8 cellular contexts compared by ENCODE assay signal in genomic region chr4:98659741-98660507, GRCh38. TPM values are rescaled to one million over a fixed set of nuclear protein-coding genes. Genes with fewer than 3 reads are reported as not detected.
DNase-seq lines count a peak whose midpoint lies in the region; ATAC-seq and TF ChIP-seq lines count a peak whose summit lies in the region.

No MANE protein-coding gene starts in this region.

- H3K4me3 Mint-ChIP-seq in CD8-positive, alpha-beta T cell: peak overlapping the region; percentile 79
- peak overlapping the region; percentile 69 to 99 (median 78) for H3K4me3 Mint-ChIP-seq in naive thymus-derived CD4-positive, alpha-beta T cell

- no peaks in the 10 kb centered on the region for H3K9me3 Mint-ChIP-seq in CD8-positive, alpha-beta T cell
- peaks cover 0 to under 1% (median 0%) of the 10 kb centered on the region in 11 donors for H3K9me3 Mint-ChIP-seq in naive thymus-derived CD4-positive, alpha-beta T cell

- peaks cover 83% of the 10 kb centered on the region for H3K4me1 Mint-ChIP-seq in CD8-positive, alpha-beta T cell (ENCODE audit: low read depth)
- peaks cover 58 to 90% (median 85%) of the 10 kb centered on the region in 7 donors for H3K4me1 Mint-ChIP-seq in naive thymus-derived CD4-positive, alpha-beta T cell

- DNase-seq in CD8-positive, alpha-beta T cell: no peak
- DNase-seq in LHCN-M2 (ENCODE audit: low read depth): peak; percentile 45
- peak; percentile 65 for DNase-seq in dermis blood vessel endothelial cell
- DNase-seq in naive thymus-derived CD4-positive, alpha-beta T cell: no peak
- no peak for DNase-seq in NCI-H510A (lab: John Stamatoyannopoulos, UW)
- no peak for DNase-seq in mesenteric fat pad (ENCODE audit: low spot score)
- DNase-seq in DMS79 (lab: John Stamatoyannopoulos, UW): no peak

- H3K27me3 Mint-ChIP-seq in CD8-positive, alpha-beta T cell (ENCODE audit: low read depth): no peaks in the 10 kb centered on the region
- no peaks in the 10 kb centered on the region for H3K27me3 Mint-ChIP-seq in naive thymus-derived CD4-positive, alpha-beta T cell

- intact Hi-C loops in CD8-positive, alpha-beta T cell (cut with DNase I, micrococcal nuclease): loop anchor here (2.0 to 10.0 kb wide), 11 partner anchors 13 to 902 kb away; partner anchors contain the start of genes ADH5 (in 2 of the 2), METAP1 (in 2 of the 2), RAP1GDS1 (in 2 of the 2) and STPG2 (in 2 of the 2)
- intact Hi-C loops in naive thymus-derived CD4-positive, alpha-beta T cell (cut with micrococcal nuclease): loop anchor here (2.0 to 10.0 kb wide), 9 partner anchors 17 to 1155 kb away; partner anchors contain the start of genes DAPP1 (in 1 of the 2) and TRMT10A (in 1 of the 2)

- no peaks in the 10 kb centered on the region for H3K27me3 ChIP-seq in CD8-positive, alpha-beta T cell (ENCODE audit: insufficient read depth, low read length)
- H3K27me3 ChIP-seq in naive thymus-derived CD4-positive, alpha-beta T cell (ENCODE audit: control insufficient read depth in 2 of 2, insufficient read depth in 2 of 2, low read length in 2 of 2): no peaks in the 10 kb centered on the region

- no peak for ATAC-seq in CD8-positive, alpha-beta T cell
- no peak for ATAC-seq in naive thymus-derived CD4-positive, alpha-beta T cell
- no peak for ATAC-seq in HG02610 (IDR thresholded peaks at IDR 0.05; ENCODE audit: unreplicated experiment)

- CTCF ChIA-PET in CD8-positive, alpha-beta T cell (lab: Charles Lee): no interaction called here
- CTCF ChIA-PET in naive thymus-derived CD4-positive, alpha-beta T cell (lab: Charles Lee): interaction anchor here (0.6 kb wide), 1 partner anchor 13 kb away, joined by 4 read pairs; no protein-coding TSS in a partner anchor

- H3K4me1 ChIP-seq in CD8-positive, alpha-beta T cell (ENCODE audit: insufficient read depth, low read length): peaks cover 70% of the 10 kb centered on the region
- H3K4me1 ChIP-seq in naive thymus-derived CD4-positive, alpha-beta T cell (ENCODE audit: control insufficient read depth in 2 of 2, insufficient read depth in 2 of 2, low read length in 2 of 2): peaks cover 37 to 54% of the 10 kb centered on the region in 2 donors

- no peak for TF ChIP-seq CTCF in CD8-positive, alpha-beta T cell (IDR thresholded peaks at IDR 0.05)

- POLR2A ChIA-PET in CD8-positive, alpha-beta T cell (lab: Charles Lee): no interaction called here
- POLR2A ChIA-PET in naive thymus-derived CD4-positive, alpha-beta T cell (lab: Charles Lee): interaction anchor here (0.6 to 1.4 kb wide), 5 partner anchors 9 to 269 kb away, joined by 3 to 4 read pairs (median 3); partner anchors contain the start of gene EIF4E

- no peaks in the 10 kb centered on the region for H3K9me3 ChIP-seq in CD8-positive, alpha-beta T cell (ENCODE audit: low read length)
- H3K9me3 ChIP-seq in naive thymus-derived CD4-positive, alpha-beta T cell (ENCODE audit: control insufficient read depth in 2 of 3, low read length in 3 of 3): no peaks in the 10 kb centered on the region

- H3K27ac Mint-ChIP-seq in CD8-positive, alpha-beta T cell: peak overlapping the region; percentile 69
- H3K27ac Mint-ChIP-seq in naive thymus-derived CD4-positive, alpha-beta T cell: peak overlapping the region; percentile 20 to 95 (median 65)

- H3K36me3 ChIP-seq in CD8-positive, alpha-beta T cell (ENCODE audit: insufficient read depth, low read length): no peaks in the 10 kb centered on the region
- no peaks in the 10 kb centered on the region for H3K36me3 ChIP-seq in naive thymus-derived CD4-positive, alpha-beta T cell (ENCODE audit: control insufficient read depth in 2 of 3, insufficient read depth in 3 of 3, low read length in 3 of 3)

- H3K36me3 Mint-ChIP-seq in CD8-positive, alpha-beta T cell: peaks cover 9% of the 10 kb centered on the region
- H3K36me3 Mint-ChIP-seq in naive thymus-derived CD4-positive, alpha-beta T cell: peaks cover 0 to 10% (median 0%) of the 10 kb centered on the region in 5 donors

- no peak overlapping the region for H3K4me3 ChIP-seq in CD8-positive, alpha-beta T cell (ENCODE audit: low read depth, low read length)
- H3K4me3 ChIP-seq in naive thymus-derived CD4-positive, alpha-beta T cell (ENCODE audit: low read length): no peak overlapping the region

- H3K27ac ChIP-seq in CD8-positive, alpha-beta T cell (ENCODE audit: low read depth, low read length): no peak overlapping the region
- H3K27ac ChIP-seq in naive thymus-derived CD4-positive, alpha-beta T cell (ENCODE audit: low read depth, low read length): no peak overlapping the region

RNA-seq across cellular contexts. Expression of gene TSPAN5, which starts 1.5 kb away (rescaled TPM):
- total RNA-seq in CD8-positive, alpha-beta T cell: 1 to 10 TPM; 1.6 to 1.9 TPM
- total RNA-seq in LHCN-M2 (2014; rRNA removed) (75.5 and 86.5 TPM in 2 replicates), dermis blood vessel endothelial cell (78.3 and 138 TPM in 2 replicates), mesenteric fat pad (1.4 TPM)
- polyA plus RNA-seq in LHCN-M2 (2012): 29.0 TPM
- total RNA-seq in naive thymus-derived CD4-positive, alpha-beta T cell: 10 to 100 TPM in 3 of 5 experiments, 1 to 10 TPM in 2; 3.3 to 31.6 (median 10.9) TPM
- 1 to 10 TPM; 6.8 to 7.8 TPM for polyA plus RNA-seq in naive thymus-derived CD4-positive, alpha-beta T cell

Comparison
In these comparisons a context has a peak if more than half of its experiments do, and no peak if none do; other contexts are left out.
1. DNase-seq: peak in LHCN-M2 (single experiment) and dermis blood vessel endothelial cell (single experiment); none in CD8-positive, alpha-beta T cell (0 of 7), naive thymus-derived CD4-positive, alpha-beta T cell (0 of 9), NCI-H510A (single experiment), mesenteric fat pad (single experiment) and DMS79 (single experiment).